12 cellular contexts compared by ENCODE assay signal in the genomic region with DNA sequence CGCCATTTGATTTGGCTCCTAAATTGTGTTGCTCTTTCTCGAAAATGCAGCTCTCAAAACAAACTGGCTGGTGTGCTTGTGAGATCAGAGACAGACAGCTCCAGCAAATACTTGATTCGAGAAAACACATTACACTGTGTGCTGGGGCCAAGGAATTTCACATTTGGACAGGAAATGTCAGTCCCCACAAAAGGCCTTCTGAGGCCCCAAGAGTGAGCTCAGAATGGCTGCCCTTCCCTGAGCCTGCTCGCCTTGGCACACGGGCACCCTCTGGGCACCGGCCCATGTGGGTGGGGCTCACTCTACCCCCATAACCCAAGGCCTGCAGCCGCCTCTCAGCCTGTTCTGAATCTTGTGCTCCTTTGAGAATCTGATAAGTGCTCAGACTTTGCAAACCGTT. TPM values are rescaled to one million over a fixed set of nuclear protein-coding genes. Genes with fewer than 3 reads are reported as not detected.
DNase-seq lines count a peak whose midpoint lies in the region; ATAC-seq and TF ChIP-seq lines count a peak whose summit lies in the region.
"Had no signal": no experiment of that assay in that cellular context is flagged by ENCODE, and none has a peak within 500 bp of the region (broad histone marks: within the 10 kb centered on the region; RNA-seq: fewer than 3 reads in every experiment).

No MANE protein-coding gene starts in this region.

- H2AFZ ChIP-seq in PC-3 (ENCODE audit: low read length): no peak overlapping the region
- no peak overlapping the region for H2AFZ ChIP-seq in OCI-LY7 (ENCODE audit: low read length)

- ATAC-seq in left ventricle myocardium superior: peak; percentile 90
- ATAC-seq in PC-3: no peak

- CTCF ChIA-PET in PC-3 (lab: Charles Lee) (no interaction called here), OCI-LY7 (lab: Charles Lee; ENCODE audit: unreplicated experiment) (no interaction called here)

- H3F3A ChIP-seq in PC-3 (ENCODE audit: low read length, unreplicated experiment): no peaks in the 10 kb centered on the region

- no peaks in the 10 kb centered on the region for H3K9me3 ChIP-seq in PC-3 (ENCODE audit: low read length)
- H3K9me3 ChIP-seq in OCI-LY7 (ENCODE audit: low read length): no peaks in the 10 kb centered on the region
- H3K9me3 ChIP-seq: SK-N-SH had no signal

- no peak overlapping the region for H3K4me2 ChIP-seq in PC-3 (ENCODE audit: low read length)
- no peak overlapping the region for H3K4me2 ChIP-seq in OCI-LY7 (ENCODE audit: low read length)
- H3K4me2 ChIP-seq: SK-N-SH had no signal

- no TSS peak for BruUV-seq in PC-3 (replicated peaks; lab: Mats Ljungman, UMichigan)
- BruUV-seq in OCI-LY7 (replicated peaks; lab: Mats Ljungman, UMichigan): no TSS peak

- H3K36me3 ChIP-seq in PC-3 (ENCODE audit: low read depth, low read length) (no peaks in the 10 kb centered on the region), OCI-LY7 (ENCODE audit: insufficient read depth, low read length) (no peaks in the 10 kb centered on the region)

- H3K4me3 ChIP-seq in AG10803 (ENCODE audit: low read length): no peak overlapping the region
- H3K4me3 ChIP-seq in PC-3 (ENCODE audit: low read length): no peak overlapping the region
- no peak overlapping the region for H3K4me3 ChIP-seq in OCI-LY7 (ENCODE audit: low read depth, low read length, poor library complexity, severe bottlenecking)

- intact Hi-C loops in left ventricle myocardium superior (cut with micrococcal nuclease): no loop called here
- intact Hi-C loops in posterior cingulate gyrus (cut with DNase I): no loop called here
- intact Hi-C loops in PC-3 (cut with micrococcal nuclease): no loop called here
- intact Hi-C loops in OCI-LY7 (cut with micrococcal nuclease; ENCODE audit: unreplicated experiment): no loop called here

- H4K20me1 ChIP-seq in PC-3 (ENCODE audit: low read length) (no peaks in the 10 kb centered on the region), OCI-LY7 (ENCODE audit: insufficient read depth, low read length) (no peaks in the 10 kb centered on the region)

- H3K79me2 ChIP-seq in PC-3 (ENCODE audit: low read length): no peaks in the 10 kb centered on the region
- no peaks in the 10 kb centered on the region for H3K79me2 ChIP-seq in OCI-LY7 (ENCODE audit: insufficient read depth, low read depth, low read length)

- no peaks in the 10 kb centered on the region for H3K27me3 ChIP-seq in PC-3 (ENCODE audit: low read length)

- H3K27ac ChIP-seq in PC-3 (ENCODE audit: low read length): no peak overlapping the region
- no peak overlapping the region for H3K27ac ChIP-seq in OCI-LY7 (ENCODE audit: low read depth, low read length, poor library complexity, severe bottlenecking)

- POLR2A ChIA-PET in PC-3 (lab: Charles Lee; ENCODE audit: unreplicated experiment): no interaction called here
- POLR2A ChIA-PET in OCI-LY7 (lab: Charles Lee): interaction anchor here (0.6 kb wide), 1 partner anchor 22 kb away, joined by 6 read pairs; no protein-coding TSS in a partner anchor

- H3K9me2 ChIP-seq in PC-3 (replicated peaks; ENCODE audit: low read length) (no peaks in the 10 kb centered on the region), OCI-LY7 (ENCODE audit: insufficient read depth, low read length) (no peaks in the 10 kb centered on the region)
- H3K9me2 ChIP-seq: SK-N-SH had no signal

- H3K4me1 ChIP-seq in PC-3 (ENCODE audit: insufficient read depth, low read length): peaks cover 7% of the 10 kb centered on the region; the same call in 1 of the 2 replicates
- H3K4me1 ChIP-seq in OCI-LY7 (ENCODE audit: insufficient read depth, low read length, poor library complexity, severe bottlenecking): no peaks in the 10 kb centered on the region

- TF ChIP-seq CTCF in AG10803 (conservative IDR thresholded peaks at IDR 0.05; ENCODE audit: low read length) (no peak), PC-3 (conservative IDR thresholded peaks at IDR 0.05; ENCODE audit: low read depth, low read length) (no peak), OCI-LY7 (conservative IDR thresholded peaks at IDR 0.05; ENCODE audit: low read length) (no peak)

- no peak overlapping the region for H3K9ac ChIP-seq in PC-3 (ENCODE audit: low read length)
- H3K9ac ChIP-seq: SK-N-SH had no signal

- DNase-seq in AG10803 (ENCODE audit: low read depth): peak; percentile 64
- DNase-seq in cerebellum (ENCODE audit: low spot score): peak; percentile 39
- peak; percentile 72 for DNase-seq in left ventricle myocardium superior
- peak; percentile 62 to 97 (median 75) for DNase-seq in posterior cingulate gyrus
- DNase-seq in PC-3: no peak
- DNase-seq in NCI-H2196 (lab: John Stamatoyannopoulos, UW; ENCODE audit: unreplicated experiment): no peak
- DNase-seq in OCI-LY7 (ENCODE audit: low spot score): no peak
- DNase-seq in RKO (ENCODE audit: low spot score): no peak
- DNase-seq: amniotic stem cell, SK-N-SH, small intestine, trophoblast cell had no signal

RNA-seq across cellular contexts. Expression of gene HSPA12A, which starts 13.9 kb away (rescaled TPM):
- total RNA-seq in cerebellum (63.1 TPM), left ventricle myocardium superior (22.5 TPM), PC-3 (2014; rRNA removed) (1.8 and 3.1 TPM in 2 replicates), OCI-LY7 (2022) (3.3 and 3.7 TPM in 2 replicates)
- total RNA-seq in OCI-LY7 (2014; rRNA removed; shearing (Covaris generic)): not detected in 2 replicates

Comparison
In these comparisons a context has a peak if more than half of its experiments do, and no peak if none do; other contexts are left out.
1. DNase-seq: peak in AG10803 (single experiment), cerebellum (single experiment), left ventricle myocardium superior (single experiment) and posterior cingulate gyrus (10 of 10); none in PC-3 (single experiment), NCI-H2196 (single experiment), OCI-LY7 (single experiment) and RKO (single experiment).